ENCODE assay signal across 23 cellular contexts in the genomic region with DNA sequence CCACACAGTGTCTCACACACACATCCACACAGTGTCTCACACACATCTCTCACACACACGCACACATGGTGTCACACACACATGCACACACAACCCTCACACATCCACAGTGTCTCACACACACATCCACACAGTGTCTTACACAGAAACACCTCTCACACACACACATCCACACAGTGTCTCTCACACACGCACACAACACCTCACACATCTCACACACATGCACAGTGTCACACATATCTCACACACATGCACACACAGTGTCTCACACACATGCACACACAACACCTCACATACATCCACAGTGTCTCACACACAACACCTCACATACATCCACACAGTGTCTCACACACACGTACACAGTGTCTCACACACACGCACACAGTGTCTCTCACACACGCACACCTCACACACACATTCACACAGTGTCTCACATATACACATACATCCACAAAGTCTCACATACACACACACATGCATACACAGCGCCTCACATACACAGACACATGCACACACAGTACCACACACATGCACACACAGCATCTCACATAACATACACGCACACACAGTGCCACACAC.
"Had no signal": no experiment of that assay in that cellular context is flagged by ENCODE, and none has a peak within 500 bp of the region (broad histone marks: within the 10 kb centered on the region; RNA-seq: fewer than 3 reads in every experiment).

No MANE protein-coding gene starts in this region.

- H3K36me3 ChIP-seq: breast epithelium, gastroesophageal sphincter, neural progenitor cell, spleen, upper lobe of right lung had no signal

- H3K4me3 Mint-ChIP-seq: activated CD4-positive, alpha-beta T cell treated with anti-CD3 and anti-CD28 coated beads, Interleukin-2, amount 10 ng/mL, durations not matched to agents 7 days and 5 days; activated CD8-positive, alpha-beta T cell treated with anti-CD3 and anti-CD28 coated beads for 36 hours; activated naive CD8-positive, alpha-beta T cell treated with anti-CD3 and anti-CD28 coated beads for 36 hours; activated T-cell treated with anti-CD3 and anti-CD28 coated beads, Interleukin-2, amount 50 U/mL, for 4 hours; memory B cell; naive thymus-derived CD8-positive, alpha-beta T cell; neural progenitor cell; T-cell; T-helper 2 cell treated with Interferon-gamma antibody and Interleukin-4, amounts not matched to agents 5 μg/mL and 100 μg/mL, for 36 hours had no signal

- H3K4me3 ChIP-seq: breast epithelium, coronary artery, gastroesophageal sphincter, neural progenitor cell, spleen, upper lobe of right lung had no signal

- H3K4me1 Mint-ChIP-seq: activated CD4-positive, alpha-beta T cell treated with anti-CD3 and anti-CD28 coated beads, Interleukin-2, amount 10 ng/mL, durations not matched to agents 7 days and 5 days; activated naive CD8-positive, alpha-beta T cell treated with anti-CD3 and anti-CD28 coated beads for 36 hours; T-cell had no signal

- H3K9me3 Mint-ChIP-seq: activated CD8-positive, alpha-beta T cell treated with anti-CD3 and anti-CD28 coated beads for 36 hours had no signal

- ATAC-seq: activated CD8-positive, alpha-beta T cell treated with anti-CD3 and anti-CD28 coated beads for 36 hours; activated T-cell treated with anti-CD3 and anti-CD28 coated beads, Interleukin-2, amount 50 U/mL, for 4 hours; gastroesophageal sphincter; left cardiac atrium; naive thymus-derived CD8-positive, alpha-beta T cell; T-cell; upper lobe of right lung had no signal

- DNase-seq: activated CD4-positive, alpha-beta T cell treated with anti-CD3 and anti-CD28 coated beads, Interleukin-2, amount 10 ng/mL, durations not matched to agents 7 days and 5 days; activated CD4-positive, CD25-positive, alpha-beta regulatory T cell treated with anti-CD3 and anti-CD28 coated beads, Interleukin-2, amount 50 U/mL, for 72 hours; activated CD8-positive, alpha-beta T cell treated with anti-CD3 and anti-CD28 coated beads for 36 hours; activated naive CD4-positive, alpha-beta T cell treated with Interleukin-2 at 50 U/mL for 16 hours; activated naive CD8-positive, alpha-beta T cell treated with anti-CD3 and anti-CD28 coated beads for 36 hours; activated T-cell treated with anti-CD3 and anti-CD28 coated beads, Interleukin-2, amount 50 U/mL, for 4 hours; amniotic stem cell; left cardiac atrium; naive thymus-derived CD8-positive, alpha-beta T cell; spleen; stimulated activated CD4-positive, alpha-beta T cell treated with anti-CD3 and anti-CD28 coated beads, Interleukin-4, amount 100 ng/mL, for 24 hours; stimulated activated naive CD4-positive, alpha-beta T cell treated with Interleukin-2 at 50 U/mL for 16 hours; T-cell had no signal

- H3K27me3 Mint-ChIP-seq: activated CD4-positive, alpha-beta T cell treated with anti-CD3 and anti-CD28 coated beads, Interleukin-2, amount 10 ng/mL, durations not matched to agents 7 days and 5 days; activated CD8-positive, alpha-beta T cell treated with anti-CD3 and anti-CD28 coated beads for 36 hours; activated naive CD8-positive, alpha-beta T cell treated with anti-CD3 and anti-CD28 coated beads for 36 hours had no signal

- H3K27ac Mint-ChIP-seq: activated CD4-positive, alpha-beta T cell treated with anti-CD3 and anti-CD28 coated beads, Interleukin-2, amount 10 ng/mL, durations not matched to agents 7 days and 5 days; activated CD8-positive, alpha-beta T cell treated with anti-CD3 and anti-CD28 coated beads for 36 hours; activated naive CD8-positive, alpha-beta T cell treated with anti-CD3 and anti-CD28 coated beads for 36 hours; memory B cell; naive thymus-derived CD8-positive, alpha-beta T cell; progenitor cell of endocrine pancreas; T-cell; T-helper 2 cell treated with Interferon-gamma antibody and Interleukin-4, amounts not matched to agents 5 μg/mL and 100 μg/mL, for 36 hours had no signal

- H3K27me3 ChIP-seq: breast epithelium, gastroesophageal sphincter, neural progenitor cell, spleen, upper lobe of right lung had no signal

- H3K4me2 ChIP-seq: neural progenitor cell had no signal

- H3K27ac ChIP-seq: breast epithelium, coronary artery, epithelial cell of prostate, gastroesophageal sphincter, neural progenitor cell, spleen, upper lobe of right lung, VCaP had no signal

- H3K9me3 ChIP-seq: breast epithelium, gastroesophageal sphincter, spleen, upper lobe of right lung had no signal

- H3K9ac ChIP-seq: neural progenitor cell had no signal

- H3K36me3 Mint-ChIP-seq: activated naive CD8-positive, alpha-beta T cell treated with anti-CD3 and anti-CD28 coated beads for 36 hours; memory B cell; naive thymus-derived CD8-positive, alpha-beta T cell; neural progenitor cell; T-cell had no signal

- H3K4me1 ChIP-seq: breast epithelium, gastroesophageal sphincter, neural progenitor cell, spleen, upper lobe of right lung had no signal
